In genomic region chr11:8707541-8708270, GRCh38 we compare ENCODE assay signal across 1 cellular context.
TF ChIP-seq lines count a peak whose summit lies in the region.

No MANE protein-coding gene starts in this region.

TF ChIP-seq in GM23338, 12 proteins besides CTCF, POLR2A, EP300 and RAD21 (continued from another document):
- no peak for TF ChIP-seq JUNB (IDR thresholded peaks at IDR 0.05; ENCODE audit: unreplicated experiment)
- TF ChIP-seq, protein P1, sequence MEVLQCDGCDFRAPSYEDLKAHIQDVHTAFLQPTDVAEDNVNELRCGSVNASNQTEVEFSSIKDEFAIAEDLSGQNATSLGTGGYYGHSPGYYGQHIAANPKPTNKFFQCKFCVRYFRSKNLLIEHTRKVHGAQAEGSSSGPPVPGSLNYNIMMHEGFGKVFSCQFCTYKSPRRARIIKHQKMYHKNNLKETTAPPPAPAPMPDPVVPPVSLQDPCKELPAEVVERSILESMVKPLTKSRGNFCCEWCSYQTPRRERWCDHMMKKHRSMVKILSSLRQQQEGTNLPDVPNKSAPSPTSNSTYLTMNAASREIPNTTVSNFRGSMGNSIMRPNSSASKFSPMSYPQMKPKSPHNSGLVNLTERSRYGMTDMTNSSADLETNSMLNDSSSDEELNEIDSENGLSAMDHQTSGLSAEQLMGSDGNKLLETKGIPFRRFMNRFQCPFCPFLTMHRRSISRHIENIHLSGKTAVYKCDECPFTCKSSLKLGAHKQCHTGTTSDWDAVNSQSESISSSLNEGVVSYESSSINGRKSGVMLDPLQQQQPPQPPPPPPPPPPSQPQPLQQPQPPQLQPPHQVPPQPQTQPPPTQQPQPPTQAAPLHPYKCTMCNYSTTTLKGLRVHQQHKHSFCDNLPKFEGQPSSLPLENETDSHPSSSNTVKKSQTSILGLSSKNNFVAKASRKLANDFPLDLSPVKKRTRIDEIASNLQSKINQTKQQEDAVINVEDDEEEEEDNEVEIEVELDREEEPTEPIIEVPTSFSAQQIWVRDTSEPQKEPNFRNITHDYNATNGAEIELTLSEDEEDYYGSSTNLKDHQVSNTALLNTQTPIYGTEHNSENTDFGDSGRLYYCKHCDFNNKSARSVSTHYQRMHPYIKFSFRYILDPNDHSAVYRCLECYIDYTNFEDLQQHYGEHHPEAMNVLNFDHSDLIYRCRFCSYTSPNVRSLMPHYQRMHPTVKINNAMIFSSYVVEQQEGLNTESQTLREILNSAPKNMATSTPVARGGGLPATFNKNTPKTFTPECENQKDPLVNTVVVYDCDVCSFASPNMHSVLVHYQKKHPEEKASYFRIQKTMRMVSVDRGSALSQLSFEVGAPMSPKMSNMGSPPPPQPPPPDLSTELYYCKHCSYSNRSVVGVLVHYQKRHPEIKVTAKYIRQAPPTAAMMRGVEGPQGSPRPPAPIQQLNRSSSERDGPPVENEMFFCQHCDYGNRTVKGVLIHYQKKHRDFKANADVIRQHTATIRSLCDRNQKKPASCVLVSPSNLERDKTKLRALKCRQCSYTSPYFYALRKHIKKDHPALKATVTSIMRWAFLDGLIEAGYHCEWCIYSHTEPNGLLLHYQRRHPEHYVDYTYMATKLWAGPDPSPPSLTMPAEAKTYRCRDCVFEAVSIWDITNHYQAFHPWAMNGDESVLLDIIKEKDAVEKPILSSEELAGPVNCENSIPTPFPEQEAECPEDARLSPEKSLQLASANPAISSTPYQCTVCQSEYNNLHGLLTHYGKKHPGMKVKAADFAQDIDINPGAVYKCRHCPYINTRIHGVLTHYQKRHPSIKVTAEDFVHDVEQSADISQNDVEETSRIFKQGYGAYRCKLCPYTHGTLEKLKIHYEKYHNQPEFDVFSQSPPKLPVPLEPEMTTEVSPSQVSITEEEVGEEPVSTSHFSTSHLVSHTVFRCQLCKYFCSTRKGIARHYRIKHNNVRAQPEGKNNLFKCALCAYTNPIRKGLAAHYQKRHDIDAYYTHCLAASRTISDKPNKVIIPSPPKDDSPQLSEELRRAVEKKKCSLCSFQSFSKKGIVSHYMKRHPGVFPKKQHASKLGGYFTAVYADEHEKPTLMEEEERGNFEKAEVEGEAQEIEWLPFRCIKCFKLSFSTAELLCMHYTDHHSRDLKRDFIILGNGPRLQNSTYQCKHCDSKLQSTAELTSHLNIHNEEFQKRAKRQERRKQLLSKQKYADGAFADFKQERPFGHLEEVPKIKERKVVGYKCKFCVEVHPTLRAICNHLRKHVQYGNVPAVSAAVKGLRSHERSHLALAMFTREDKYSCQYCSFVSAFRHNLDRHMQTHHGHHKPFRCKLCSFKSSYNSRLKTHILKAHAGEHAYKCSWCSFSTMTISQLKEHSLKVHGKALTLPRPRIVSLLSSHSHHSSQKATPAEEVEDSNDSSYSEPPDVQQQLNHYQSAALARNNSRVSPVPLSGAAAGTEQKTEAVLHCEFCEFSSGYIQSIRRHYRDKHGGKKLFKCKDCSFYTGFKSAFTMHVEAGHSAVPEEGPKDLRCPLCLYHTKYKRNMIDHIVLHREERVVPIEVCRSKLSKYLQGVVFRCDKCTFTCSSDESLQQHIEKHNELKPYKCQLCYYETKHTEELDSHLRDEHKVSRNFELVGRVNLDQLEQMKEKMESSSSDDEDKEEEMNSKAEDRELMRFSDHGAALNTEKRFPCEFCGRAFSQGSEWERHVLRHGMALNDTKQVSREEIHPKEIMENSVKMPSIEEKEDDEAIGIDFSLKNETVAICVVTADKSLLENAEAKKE (CRISPR knock-in tag; IDR thresholded peaks at IDR 0.05) = no peak
- TF ChIP-seq STAT1 (IDR thresholded peaks at IDR 0.05; ENCODE audit: unreplicated experiment) = no peak
- TF ChIP-seq, protein P2, sequence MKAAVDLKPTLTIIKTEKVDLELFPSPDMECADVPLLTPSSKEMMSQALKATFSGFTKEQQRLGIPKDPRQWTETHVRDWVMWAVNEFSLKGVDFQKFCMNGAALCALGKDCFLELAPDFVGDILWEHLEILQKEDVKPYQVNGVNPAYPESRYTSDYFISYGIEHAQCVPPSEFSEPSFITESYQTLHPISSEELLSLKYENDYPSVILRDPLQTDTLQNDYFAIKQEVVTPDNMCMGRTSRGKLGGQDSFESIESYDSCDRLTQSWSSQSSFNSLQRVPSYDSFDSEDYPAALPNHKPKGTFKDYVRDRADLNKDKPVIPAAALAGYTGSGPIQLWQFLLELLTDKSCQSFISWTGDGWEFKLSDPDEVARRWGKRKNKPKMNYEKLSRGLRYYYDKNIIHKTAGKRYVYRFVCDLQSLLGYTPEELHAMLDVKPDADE (IDR thresholded peaks at IDR 0.05) = no peak
